In genomic region chr10:124152781-124153600, GRCh38 we compare ENCODE assay signal across 8 cellular contexts. TPM values are rescaled to one million over a fixed set of nuclear protein-coding genes. Genes with fewer than 3 reads are reported as not detected.
DNase-seq lines count a peak whose midpoint lies in the region; ATAC-seq and TF ChIP-seq lines count a peak whose summit lies in the region.

No MANE protein-coding gene starts in this region.

- H3K27ac ChIP-seq in left ventricle myocardium inferior (replicated peaks) (peak overlapping the region; percentile 52), testis (peak overlapping the region in 1 of 2 donors; percentile 56)

- H3K9ac ChIP-seq in skeletal muscle satellite cell (ENCODE audit: low read depth, low read length), result peak overlapping the region; percentile 71

- no peak for TF ChIP-seq CTCF in AG10803 (conservative IDR thresholded peaks at IDR 0.05; ENCODE audit: low read length)
- no peak for TF ChIP-seq CTCF in left ventricle myocardium inferior (IDR thresholded peaks at IDR 0.05; ENCODE audit: borderline replicate concordance)
- no peak for TF ChIP-seq CTCF in testis (IDR thresholded peaks at IDR 0.05)

- no peaks in the 10 kb centered on the region for H3K36me3 Mint-ChIP-seq in activated naive CD4-positive, alpha-beta T cell treated with anti-CD3 and anti-CD28 coated beads for 36 hours (ENCODE audit: low read depth)

- intact Hi-C loops in activated naive CD4-positive, alpha-beta T cell treated with anti-CD3 and anti-CD28 coated beads for 36 hours (cut with micrococcal nuclease), result loop anchor here (1.0 to 10.0 kb wide), 7 partner anchors 28 to 1008 kb away; partner anchors contain the start of gene HMX2
- intact Hi-C loops in left ventricle myocardium inferior (cut with micrococcal nuclease), result loop anchor here (10.0 kb wide), 1 partner anchor 72 kb away; no protein-coding TSS in a partner anchor
- intact Hi-C loops in testis (cut with DNase I; ENCODE audit: low total_unique reads), result no loop called here

- H3K36me3 ChIP-seq in left ventricle myocardium inferior, result no peaks in the 10 kb centered on the region
- H3K36me3 ChIP-seq in skeletal muscle satellite cell (ENCODE audit: insufficient read depth, low read length), result no peaks in the 10 kb centered on the region
- no peaks in the 10 kb centered on the region for H3K36me3 ChIP-seq in testis (ENCODE audit: low read depth, missing control alignments)

- peak; percentile 76 for DNase-seq in AG10803 (ENCODE audit: low read depth)
- peak; percentile 35 for DNase-seq in GM19240 (ENCODE audit: insufficient read length, low spot score)
- DNase-seq in NOMO-1 treated with DMSO at 0.1 percent for 48 hours (lab: John Stamatoyannopoulos, UW; ENCODE audit: unreplicated experiment), result peak; percentile 39
- peak; percentile 90 for DNase-seq in activated naive CD4-positive, alpha-beta T cell treated with anti-CD3 and anti-CD28 coated beads for 36 hours
- DNase-seq in left ventricle myocardium inferior, result peak; percentile 31
- no peak for DNase-seq in testis

- 29 to 49% methylated on average over 13 to 20 of the region's 25 CpGs for WGBS in testis, 2 donors

- H3K4me3 ChIP-seq in AG10803 (ENCODE audit: low read length) (no peak overlapping the region), left ventricle myocardium inferior (peak overlapping the region; percentile 29), skeletal muscle satellite cell (ENCODE audit: low read length) (peak overlapping the region; percentile 35), testis (no peak overlapping the region)

- CTCF ChIA-PET in activated naive CD4-positive, alpha-beta T cell treated with anti-CD3 and anti-CD28 coated beads for 36 hours (lab: Charles Lee), result no interaction called here

- no peak overlapping the region for H3K27ac Mint-ChIP-seq in activated naive CD4-positive, alpha-beta T cell treated with anti-CD3 and anti-CD28 coated beads for 36 hours

- peaks cover 16% of the 10 kb centered on the region for H3K27me3 Mint-ChIP-seq in activated naive CD4-positive, alpha-beta T cell treated with anti-CD3 and anti-CD28 coated beads for 36 hours (ENCODE audit: low read depth)

- H3K4me1 ChIP-seq in left ventricle myocardium inferior (peaks cover 61% of the 10 kb centered on the region), skeletal muscle satellite cell (ENCODE audit: control insufficient read depth, insufficient read depth, low read length) (peaks cover 59% of the 10 kb centered on the region), testis (peaks cover 15% of the 10 kb centered on the region)

- H3K9me3 Mint-ChIP-seq in activated naive CD4-positive, alpha-beta T cell treated with anti-CD3 and anti-CD28 coated beads for 36 hours, result peaks cover 3% of the 10 kb centered on the region

- no peaks in the 10 kb centered on the region for H3K27me3 ChIP-seq in left ventricle myocardium inferior (ENCODE audit: low read depth)
- H3K27me3 ChIP-seq in skeletal muscle satellite cell (ENCODE audit: control insufficient read depth, insufficient read depth, low read length), result no peaks in the 10 kb centered on the region
- no peaks in the 10 kb centered on the region for H3K27me3 ChIP-seq in testis

- ATAC-seq in HG03442 (IDR thresholded peaks at IDR 0.05; ENCODE audit: unreplicated experiment), result peak; percentile 73

- no peak for TF ChIP-seq POLR2A in testis (IDR thresholded peaks at IDR 0.05)

- peak overlapping the region; percentile 63 for H3K4me2 ChIP-seq in skeletal muscle satellite cell (ENCODE audit: low read length)

- H3K9me3 ChIP-seq in left ventricle myocardium inferior (replicated peaks) (no peaks in the 10 kb centered on the region), skeletal muscle satellite cell (replicated peaks; ENCODE audit: low read length) (no peaks in the 10 kb centered on the region), testis (no peaks in the 10 kb centered on the region)

- H3K4me3 Mint-ChIP-seq in activated naive CD4-positive, alpha-beta T cell treated with anti-CD3 and anti-CD28 coated beads for 36 hours, result no peak overlapping the region

- H3K4me1 Mint-ChIP-seq in activated naive CD4-positive, alpha-beta T cell treated with anti-CD3 and anti-CD28 coated beads for 36 hours (ENCODE audit: low read depth), result peaks cover 7% of the 10 kb centered on the region

RNA-seq across cellular contexts. Expression of gene CHST15, which starts 59.6 kb away (rescaled TPM):
- total RNA-seq in activated naive CD4-positive, alpha-beta T cell treated with anti-CD3 and anti-CD28 coated beads for 36 hours, result under 1 TPM; 0.47 to 0.50 TPM
- 4.5 TPM for total RNA-seq in left ventricle myocardium inferior
- total RNA-seq in skeletal muscle satellite cell (2012; rRNA removed), result 1.3 and 3.1 TPM in 2 replicates
- total RNA-seq in testis, result 10 to 100 TPM in 1 of 2 donors, 1 to 10 TPM in 1; 9.3 to 11.5 TPM
- polyA plus RNA-seq in testis (ENCODE audit: insufficient read depth, low read depth, low replicate concordance), result 12.8 TPM

Comparison
In these comparisons a context has a peak if more than half of its experiments do, and no peak if none do; other contexts are left out.
1. H3K4me3 ChIP-seq: peak in left ventricle myocardium inferior (single experiment) and skeletal muscle satellite cell (single experiment); none in AG10803 (single experiment) and testis (0 of 2).